9 cellular contexts compared by ENCODE assay signal in the genomic region with DNA sequence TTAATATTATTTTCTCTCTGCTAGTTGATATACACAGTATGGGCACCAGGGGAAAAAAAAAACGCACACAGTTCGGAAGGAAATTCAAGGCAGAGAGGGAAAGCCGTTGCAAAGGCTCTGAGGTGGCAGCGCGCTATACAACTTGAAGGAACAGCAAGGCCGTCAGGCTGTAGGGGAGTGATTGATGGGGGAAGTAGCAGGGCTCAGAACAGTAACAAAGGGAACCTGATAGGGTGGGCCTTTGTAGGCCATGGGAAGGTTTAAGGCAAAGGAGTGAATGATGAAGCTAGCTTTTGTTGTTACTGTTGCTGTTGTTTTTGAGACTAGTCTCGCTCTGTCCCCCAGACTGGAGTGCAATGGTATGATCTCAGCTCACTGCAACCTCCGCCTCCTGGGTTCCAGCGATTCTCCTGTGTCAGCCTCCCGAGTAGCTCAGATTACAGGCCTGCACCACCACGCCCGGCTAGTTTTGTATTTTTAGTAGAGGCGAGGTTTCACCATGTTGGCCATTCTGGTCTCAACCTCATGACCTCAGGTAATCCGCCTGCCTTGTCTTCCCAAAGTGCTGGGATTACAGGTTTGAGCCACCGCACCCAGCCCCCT. TPM values are rescaled to one million over a fixed set of nuclear protein-coding genes. Genes with fewer than 3 reads are reported as not detected.
DNase-seq lines count a peak whose midpoint lies in the region; ATAC-seq and TF ChIP-seq lines count a peak whose summit lies in the region.
"Had no signal": no experiment of that assay in that cellular context is flagged by ENCODE, and none has a peak within 500 bp of the region (broad histone marks: within the 10 kb centered on the region; RNA-seq: fewer than 3 reads in every experiment).

No MANE protein-coding gene starts in this region.

- peak overlapping the region; percentile 51 for H3K4me2 ChIP-seq in fibroblast of lung (ENCODE audit: extremely low read depth, insufficient read depth, low read length)
- H3K4me2 ChIP-seq in neural progenitor cell = peak overlapping the region; percentile 55
- H3K4me2 ChIP-seq in mammary epithelial cell (ENCODE audit: insufficient read depth, low read depth, low read length) = no peak overlapping the region

- peak overlapping the region; percentile 45 for H3K27ac Mint-ChIP-seq in CD4-positive, alpha-beta T cell
- peak overlapping the region; percentile 97 for H3K27ac Mint-ChIP-seq in neural progenitor cell

- peaks cover 14% of the 10 kb centered on the region for H3F3A ChIP-seq in neural progenitor cell (ENCODE audit: low read depth)

- no peak for TF ChIP-seq CTCF in CD4-positive, alpha-beta T cell (IDR thresholded peaks at IDR 0.05)
- TF ChIP-seq CTCF in RWPE1 (conservative IDR thresholded peaks at IDR 0.05; ENCODE audit: low read depth) (peak; percentile 57), fibroblast of lung (conservative IDR thresholded peaks at IDR 0.05 in 1 of 2, IDR thresholded peaks at IDR 0.05 in 1 of 2; ENCODE audit: low read depth in 1 of 2, low read length in 2 of 2) (no peak), neural progenitor cell (IDR thresholded peaks at IDR 0.05) (no peak), mammary epithelial cell (conservative IDR thresholded peaks at IDR 0.05 in 1 of 2, IDR thresholded peaks at IDR 0.05 in 1 of 2; ENCODE audit: extremely low read depth in 1 of 2, insufficient read depth in 1 of 2, low read depth in 1 of 2, low read length in 2 of 2) (no peak)

- in situ Hi-C loops in mammary epithelial cell (cut with MboI; ENCODE audit: low sequenced_read_pairs in 2 of 2) = no loop called here

- CTCF ChIA-PET in CD4-positive, alpha-beta T cell (lab: Charles Lee) = interaction anchor here (0.5 to 2.8 kb wide), 12 partner anchors 15 to 348 kb away, joined by 3 to 37 read pairs (median 5); a partner anchor contains a TSS
- CTCF ChIA-PET in RWPE1 (lab: Yijun Ruan, JAX) = interaction anchor here (0.6 to 4.0 kb wide), 16 partner anchors 14 to 347 kb away, joined by 3 to 33 read pairs (median 4); a partner anchor contains a TSS
- CTCF ChIA-PET in mammary epithelial cell (lab: Charles Lee; ENCODE audit: low non-redundant PET) = interaction anchor here (0.6 to 1.7 kb wide), 4 partner anchors 35 to 135 kb away, joined by 3 to 7 read pairs (median 5); no protein-coding TSS in a partner anchor

- no peaks in the 10 kb centered on the region for H3K4me1 ChIP-seq in fibroblast of lung (ENCODE audit: control insufficient read depth, extremely low read depth, insufficient read depth, low read length)
- peaks cover 6% of the 10 kb centered on the region for H3K4me1 ChIP-seq in neural progenitor cell
- H3K4me1 ChIP-seq in mammary epithelial cell (ENCODE audit: insufficient read depth, low read length) = no peaks in the 10 kb centered on the region

- no peaks in the 10 kb centered on the region for H3K9me3 ChIP-seq in CD4-positive, alpha-beta T cell (ENCODE audit: control insufficient read depth, low read length)
- no peaks in the 10 kb centered on the region for H3K9me3 ChIP-seq in fibroblast of lung (ENCODE audit: control insufficient read depth, insufficient read depth, low read depth, low read length)
- no peaks in the 10 kb centered on the region for H3K9me3 ChIP-seq in neural progenitor cell (ENCODE audit: low read depth)
- no peaks in the 10 kb centered on the region for H3K9me3 ChIP-seq in mammary epithelial cell (replicated peaks; ENCODE audit: insufficient read depth, low read length)

- H3K36me3 ChIP-seq in fibroblast of lung (ENCODE audit: control insufficient read depth, insufficient read depth, low read length) (peaks cover 5% of the 10 kb centered on the region), neural progenitor cell (no peaks in the 10 kb centered on the region), mammary epithelial cell (ENCODE audit: insufficient read depth, low read length) (peaks cover 9% of the 10 kb centered on the region)

- peak; percentile 58 for ATAC-seq in CD4-positive, alpha-beta T cell (ENCODE audit: poor library complexity)
- ATAC-seq in GM18502 (IDR thresholded peaks at IDR 0.05; ENCODE audit: poor library complexity, unreplicated experiment) = no peak

- intact Hi-C loops in CD4-positive, alpha-beta T cell (cut with DNase I, micrococcal nuclease) = loop anchor here (1.0 to 10.0 kb wide), 5 partner anchors 40 to 349 kb away; no protein-coding TSS in a partner anchor
- intact Hi-C loops in mammary epithelial cell (cut with micrococcal nuclease) = loop anchor here (1.0 to 10.0 kb wide), 3 partner anchors 91 to 347 kb away; no protein-coding TSS in a partner anchor

- H3K27ac ChIP-seq in CD4-positive, alpha-beta T cell (ENCODE audit: low read depth, low read length) = no peak overlapping the region
- H3K27ac ChIP-seq in RWPE1 (peak overlapping the region; percentile 30), fibroblast of lung (ENCODE audit: insufficient read depth, low read length) (peak overlapping the region; percentile 9), neural progenitor cell (peak overlapping the region; percentile 88), mammary epithelial cell (ENCODE audit: insufficient read depth, low read depth, low read length) (no peak overlapping the region)

- no peaks in the 10 kb centered on the region for H3K27me3 Mint-ChIP-seq in CD4-positive, alpha-beta T cell
- H3K27me3 Mint-ChIP-seq in neural progenitor cell (ENCODE audit: insufficient read depth, low read depth) = no peaks in the 10 kb centered on the region

- no peaks in the 10 kb centered on the region for H3K9me3 Mint-ChIP-seq in CD4-positive, alpha-beta T cell
- H3K9me3 Mint-ChIP-seq in neural progenitor cell = no peaks in the 10 kb centered on the region
- H3K9me3 Mint-ChIP-seq: activated T-helper 1 cell treated with anti-CD3 and anti-CD28 coated beads, Interleukin-12 subunit alpha, Interleukin-12 subunit beta, Interleukin-2, Interleukin-4 antibody, amounts not matched to agents 30 ng/mL and 10 ng/mL and 1 ng/mL, durations not matched to agents 14 hours and 24 hours and 36 hours had no signal

- no TSS peak for BruUV-seq in mammary epithelial cell (replicated peaks; lab: Mats Ljungman, UMichigan)

- no peak for DNase-seq in CD4-positive, alpha-beta T cell
- DNase-seq in RWPE1 (ENCODE audit: low spot score) (no peak), fibroblast of lung (ENCODE audit: low read depth in 2 of 2) (peak in 1 of 2 donors; percentile 45), neural progenitor cell (ENCODE audit: low spot score) (peak; percentile 73), Kasumi-1 (lab: John Stamatoyannopoulos, UW) (no peak), mammary epithelial cell (no peak), 8988T (no peak)

- H3K4me1 Mint-ChIP-seq in CD4-positive, alpha-beta T cell (ENCODE audit: low read depth) = peaks cover 16% of the 10 kb centered on the region
- H3K4me1 Mint-ChIP-seq in neural progenitor cell = peaks cover 25% of the 10 kb centered on the region

- dilution Hi-C loops in mammary epithelial cell (cut with HindIII; ENCODE audit: low sequenced_read_pairs) = no loop called here

- no peaks in the 10 kb centered on the region for H3K27me3 ChIP-seq in CD4-positive, alpha-beta T cell (ENCODE audit: control insufficient read depth, insufficient read depth, low read length)
- no peaks in the 10 kb centered on the region for H3K27me3 ChIP-seq in fibroblast of lung (ENCODE audit: control insufficient read depth, insufficient read depth, low read length)
- no peaks in the 10 kb centered on the region for H3K27me3 ChIP-seq in neural progenitor cell
- no peaks in the 10 kb centered on the region for H3K27me3 ChIP-seq in mammary epithelial cell (ENCODE audit: insufficient read depth, low read length)

- 87% methylated on average over 12 of the region's 15 CpGs for WGBS in mammary epithelial cell (ENCODE audit: low coverage, missing lambda C conversion rate)

- POLR2A ChIA-PET in CD4-positive, alpha-beta T cell (lab: Charles Lee) = interaction anchor here (1.0 to 2.1 kb wide), 4 partner anchors 40 to 99 kb away, joined by 5 to 24 read pairs (median 7); a partner anchor contains a TSS
- POLR2A ChIA-PET in RWPE1 (lab: Yijun Ruan, JAX; ENCODE audit: low non-redundant PET) = no interaction called here

- H3K4me3 ChIP-seq in fibroblast of lung (replicated peaks in 1 of 4; ENCODE audit: control extremely low read depth in 1 of 4, insufficient read depth in 1 of 4, low read depth in 3 of 4, low read length in 4 of 4) (no peak overlapping the region), neural progenitor cell (peak overlapping the region; percentile 20), mammary epithelial cell (replicated peaks in 1 of 3; ENCODE audit: insufficient read depth in 1 of 3, low read depth in 2 of 3, low read length in 3 of 3) (no peak overlapping the region)

- H2AFZ ChIP-seq in fibroblast of lung (ENCODE audit: low read length) = peak overlapping the region; percentile 47
- H2AFZ ChIP-seq in neural progenitor cell (replicated peaks) = peak overlapping the region; percentile 97
- H2AFZ ChIP-seq in mammary epithelial cell (ENCODE audit: low read depth, low read length) = no peak overlapping the region

- no peaks in the 10 kb centered on the region for H3K79me2 ChIP-seq in fibroblast of lung (ENCODE audit: control insufficient read depth, insufficient read depth, low read length)
- H3K79me2 ChIP-seq in neural progenitor cell (ENCODE audit: low read depth) = no peaks in the 10 kb centered on the region
- H3K79me2 ChIP-seq in mammary epithelial cell (ENCODE audit: insufficient read depth, low read length) = no peaks in the 10 kb centered on the region

- H4K20me1 ChIP-seq in fibroblast of lung (ENCODE audit: control insufficient read depth, extremely low read depth, insufficient read depth, low read length) (no peaks in the 10 kb centered on the region), neural progenitor cell (ENCODE audit: low read depth) (no peaks in the 10 kb centered on the region), mammary epithelial cell (ENCODE audit: insufficient read depth, low read length) (no peaks in the 10 kb centered on the region)

- peaks cover 23% of the 10 kb centered on the region for H3K36me3 Mint-ChIP-seq in CD4-positive, alpha-beta T cell (ENCODE audit: low read depth)
- H3K36me3 Mint-ChIP-seq in neural progenitor cell = no peaks in the 10 kb centered on the region

- H3K9ac ChIP-seq in fibroblast of lung (ENCODE audit: insufficient read depth, low read length) (no peak overlapping the region), neural progenitor cell (no peak overlapping the region), mammary epithelial cell (ENCODE audit: insufficient read depth, low read length) (no peak overlapping the region)

- H3K4me3 Mint-ChIP-seq in CD4-positive, alpha-beta T cell = peak overlapping the region; percentile 56
- H3K4me3 Mint-ChIP-seq in neural progenitor cell = peak overlapping the region; percentile 28
- H3K4me3 Mint-ChIP-seq: activated T-helper 1 cell treated with anti-CD3 and anti-CD28 coated beads, Interleukin-12 subunit alpha, Interleukin-12 subunit beta, Interleukin-2, Interleukin-4 antibody, amounts not matched to agents 30 ng/mL and 10 ng/mL and 1 ng/mL, durations not matched to agents 14 hours and 24 hours and 36 hours had no signal

RNA-seq across cellular contexts. Expression of a gene that starts 27.0 kb away (rescaled TPM):
- under 1 TPM; 0.25 to 0.27 TPM for total RNA-seq in CD4-positive, alpha-beta T cell
- total RNA-seq in fibroblast of lung (0.26 and 0.83 TPM in 2 replicates), neural progenitor cell (ENCODE audit: low replicate concordance) (0.25 TPM in 1 of 2 replicates, not detected in the other), mammary epithelial cell (under 1 TPM in 1 of 2 donors, not detected in 1; 0.56 TPM)
- polyA plus RNA-seq in fibroblast of lung (0.05 and 0.09 TPM in 2 replicates), mammary epithelial cell (not detected)
- polyA plus RNA-seq in fibroblast of lung (2012) = 0.22 TPM in 1 of 2 replicates, not detected in the other
- polyA minus RNA-seq in fibroblast of lung (ENCODE audit: low replicate concordance) (not detected in 2 replicates), mammary epithelial cell (not detected)
- total RNA-seq: activated T-helper 1 cell treated with anti-CD3 and anti-CD28 coated beads, Interleukin-12 subunit alpha, Interleukin-12 subunit beta, Interleukin-2, Interleukin-4 antibody, amounts not matched to agents 30 ng/mL and 10 ng/mL and 1 ng/mL, durations not matched to agents 14 hours and 24 hours and 36 hours had no signal

Comparison
In these comparisons a context has a peak if more than half of its experiments do, and no peak if none do; other contexts are left out.
1. H3K27ac ChIP-seq: peak in RWPE1 (single experiment), fibroblast of lung (single experiment) and neural progenitor cell (single experiment); none in CD4-positive, alpha-beta T cell (single experiment) and mammary epithelial cell (single experiment).